In genomic region chr14:22255042-22255441, GRCh38 we compare ENCODE assay signal across 19 cellular contexts.
DNase-seq lines count a peak whose midpoint lies in the region; ATAC-seq lines count a peak whose summit lies in the region.
"Had no signal": no experiment of that assay in that cellular context is flagged by ENCODE, and none has a peak within 500 bp of the region (broad histone marks: within the 10 kb centered on the region; RNA-seq: fewer than 3 reads in every experiment).

No MANE protein-coding gene starts in this region.

- WGBS in urinary bladder, result 23% methylated on average over 4 of the region's 4 CpGs

- H3K27me3 ChIP-seq in layer of hippocampus (ENCODE audit: control insufficient read depth, insufficient read depth, low read length), result no peaks in the 10 kb centered on the region
- H3K27me3 ChIP-seq: BLaER1 had no signal

- H3K36me3 ChIP-seq in urinary bladder (ENCODE audit: insufficient read depth), result no peaks in the 10 kb centered on the region
- H3K36me3 ChIP-seq: BLaER1 had no signal

- ATAC-seq in HG03469 (IDR thresholded peaks at IDR 0.05; ENCODE audit: unreplicated experiment) (no peak), GM19463 (IDR thresholded peaks at IDR 0.05; ENCODE audit: unreplicated experiment) (no peak)
- ATAC-seq in stimulated activated naive CD8-positive, alpha-beta T cell treated with anti-CD3 and anti-CD28 coated beads, Interleukin-15, amount 100 ng/mL, for 72 hours, result no peak
- ATAC-seq: CD8-positive, alpha-beta T cell had no signal

- no peak overlapping the region for H3K4me3 ChIP-seq in urinary bladder (ENCODE audit: low read depth, low read length)
- H3K4me3 ChIP-seq: BLaER1, GM23248 had no signal

- peak overlapping the region; percentile 10 for H3K27ac ChIP-seq in layer of hippocampus (ENCODE audit: low read depth, low read length)
- H3K27ac ChIP-seq in urinary bladder (ENCODE audit: low read depth), result peak overlapping the region; percentile 10
- H3K27ac ChIP-seq: 22Rv1, BLaER1, C4-2B, GM23248 had no signal

- H3K9me3 Mint-ChIP-seq in stimulated activated naive CD8-positive, alpha-beta T cell treated with anti-CD3 and anti-CD28 coated beads, Interleukin-15, amount 100 ng/mL, for 72 hours, result no peaks in the 10 kb centered on the region
- H3K9me3 Mint-ChIP-seq: CD4-positive, CD25-positive, alpha-beta regulatory T cell; CD8-positive, alpha-beta T cell had no signal

- no peaks in the 10 kb centered on the region for H3K4me1 Mint-ChIP-seq in stimulated activated naive CD8-positive, alpha-beta T cell treated with anti-CD3 and anti-CD28 coated beads, Interleukin-15, amount 100 ng/mL, for 72 hours
- H3K4me1 Mint-ChIP-seq: B cell; CD4-positive, CD25-positive, alpha-beta regulatory T cell had no signal

- no peak overlapping the region for H3K4me3 Mint-ChIP-seq in stimulated activated naive CD8-positive, alpha-beta T cell treated with anti-CD3 and anti-CD28 coated beads, Interleukin-15, amount 100 ng/mL, for 72 hours
- H3K4me3 Mint-ChIP-seq: B cell; CD4-positive, CD25-positive, alpha-beta regulatory T cell; CD8-positive, alpha-beta T cell had no signal

- H3K4me1 ChIP-seq in urinary bladder (ENCODE audit: insufficient read depth), result no peaks in the 10 kb centered on the region
- H3K4me1 ChIP-seq: BLaER1, Caco-2 had no signal

- H3K27ac Mint-ChIP-seq in stimulated activated naive CD8-positive, alpha-beta T cell treated with anti-CD3 and anti-CD28 coated beads, Interleukin-15, amount 100 ng/mL, for 72 hours, result no peak overlapping the region
- H3K27ac Mint-ChIP-seq: B cell; CD4-positive, CD25-positive, alpha-beta regulatory T cell; CD8-positive, alpha-beta T cell had no signal

- DNase-seq in NCI-H446 treated with DMSO at 0.1 percent for 48 hours (lab: John Stamatoyannopoulos, UW) (peak; percentile 51), pons (ENCODE audit: low spot score) (peak; percentile 38)
- DNase-seq in stimulated activated naive CD8-positive, alpha-beta T cell treated with anti-CD3 and anti-CD28 coated beads, Interleukin-15, amount 100 ng/mL, for 72 hours, result no peak
- DNase-seq: Caco-2; CD4-positive, CD25-positive, alpha-beta regulatory T cell; CD8-positive, alpha-beta T cell; DMS153; DND-41; GM23248; H7; HCEC 1CT had no signal

- no peaks in the 10 kb centered on the region for H3K27me3 Mint-ChIP-seq in stimulated activated naive CD8-positive, alpha-beta T cell treated with anti-CD3 and anti-CD28 coated beads, Interleukin-15, amount 100 ng/mL, for 72 hours
- H3K27me3 Mint-ChIP-seq: CD4-positive, CD25-positive, alpha-beta regulatory T cell had no signal

Comparison
In these comparisons a context has a peak if more than half of its experiments do, and no peak if none do; other contexts are left out.
1. DNase-seq: peak in NCI-H446 treated with DMSO at 0.1 percent for 48 hours (single experiment) and pons (single experiment); none in stimulated activated naive CD8-positive, alpha-beta T cell treated with anti-CD3 and anti-CD28 coated beads, Interleukin-15, amount 100 ng/mL, for 72 hours (0 of 2).